In genomic region chr21:32826317-32827167, GRCh38 we compare ENCODE assay signal across 9 cellular contexts.
DNase-seq lines count a peak whose midpoint lies in the region; ATAC-seq and TF ChIP-seq lines count a peak whose summit lies in the region.
"Had no signal": no experiment of that assay in that cellular context is flagged by ENCODE, and none has a peak within 500 bp of the region (broad histone marks: within the 10 kb centered on the region; RNA-seq: fewer than 3 reads in every experiment).

No MANE protein-coding gene starts in this region.

- H3K27ac Mint-ChIP-seq in stimulated activated naive CD8-positive, alpha-beta T cell treated with anti-CD3 and anti-CD28 coated beads, Interleukin-15, amount 100 ng/mL, for 72 hours: no peak overlapping the region
- H3K27ac Mint-ChIP-seq: natural killer cell treated with Interleukin-12 subunit alpha and Interleukin-12 subunit beta and Interleukin-15 and Interleukin-18, amount 100 ng/mL, for 72 hours had no signal

- peak; percentile 90 for ATAC-seq in stimulated activated naive CD8-positive, alpha-beta T cell treated with anti-CD3 and anti-CD28 coated beads, Interleukin-15, amount 100 ng/mL, for 72 hours
- no peak for ATAC-seq in HG03442 (IDR thresholded peaks at IDR 0.05; ENCODE audit: unreplicated experiment)

- H3K4me3 Mint-ChIP-seq in stimulated activated naive CD8-positive, alpha-beta T cell treated with anti-CD3 and anti-CD28 coated beads, Interleukin-15, amount 100 ng/mL, for 72 hours: no peak overlapping the region
- H3K4me3 Mint-ChIP-seq: natural killer cell treated with Interleukin-12 subunit alpha and Interleukin-12 subunit beta and Interleukin-15 and Interleukin-18, amount 100 ng/mL, for 72 hours had no signal

- DNase-seq in AG08395 (ENCODE audit: low spot score) (peak; percentile 75), GM12865 (ENCODE audit: low read depth) (peak; percentile 75), LNCaP clone FGC (ENCODE audit: low read depth) (peak; percentile 44), SHP77 (lab: John Stamatoyannopoulos, UW) (peak; percentile 43 to 45), T47D (ENCODE audit: low read depth in 1 of 2, low spot score in 1 of 2) (peak; percentile 33 to 84), kidney glomerular epithelial cell (lab: John Stamatoyannopoulos, UW) (peak; percentile 10)
- DNase-seq in stimulated activated naive CD8-positive, alpha-beta T cell treated with anti-CD3 and anti-CD28 coated beads, Interleukin-15, amount 100 ng/mL, for 72 hours: peak; percentile 15 to 25

- H3K4me3 ChIP-seq in GM12865 (ENCODE audit: low read depth, low read length): no peak overlapping the region
- no peak overlapping the region for H3K4me3 ChIP-seq in LNCaP clone FGC (ENCODE audit: low read depth, low read length)

- no peaks in the 10 kb centered on the region for H3K4me1 Mint-ChIP-seq in stimulated activated naive CD8-positive, alpha-beta T cell treated with anti-CD3 and anti-CD28 coated beads, Interleukin-15, amount 100 ng/mL, for 72 hours

- in situ Hi-C loops in T47D (cut with HindIII; ENCODE audit: low pct_unique_long_range_greater_than_20kb, low sequenced_read_pairs): no loop called here

- TF ChIP-seq CTCF in GM12865 (IDR thresholded peaks at IDR 0.05; ENCODE audit: insufficient read depth, low read depth, low read length, missing control alignments) (peak; percentile 58), LNCaP clone FGC (IDR thresholded peaks at IDR 0.05; ENCODE audit: control insufficient read depth, extremely low read depth, insufficient read depth) (peak; percentile 85)

- peaks cover 0 to 4% of the 10 kb centered on the region in 2 donors for H3K9me3 Mint-ChIP-seq in stimulated activated naive CD8-positive, alpha-beta T cell treated with anti-CD3 and anti-CD28 coated beads, Interleukin-15, amount 100 ng/mL, for 72 hours
- H3K9me3 Mint-ChIP-seq: natural killer cell treated with Interleukin-12 subunit alpha and Interleukin-12 subunit beta and Interleukin-15 and Interleukin-18, amount 100 ng/mL, for 72 hours had no signal

- H3K27me3 Mint-ChIP-seq in stimulated activated naive CD8-positive, alpha-beta T cell treated with anti-CD3 and anti-CD28 coated beads, Interleukin-15, amount 100 ng/mL, for 72 hours: peaks cover 7% of the 10 kb centered on the region

Comparison
In these comparisons a context has a peak if more than half of its experiments do, and no peak if none do; other contexts are left out.
1. DNase-seq: peak in every context shown above with its lines; median percentile 75 in AG08395; 75 in GM12865; 58 in T47D; 44 in LNCaP clone FGC; 44 in SHP77; 20 in stimulated activated naive CD8-positive, alpha-beta T cell treated with anti-CD3 and anti-CD28 coated beads, Interleukin-15, amount 100 ng/mL, for 72 hours; 10 in kidney glomerular epithelial cell.